Comparison of ENCODE assay signal across 9 cellular contexts in the genomic region with DNA sequence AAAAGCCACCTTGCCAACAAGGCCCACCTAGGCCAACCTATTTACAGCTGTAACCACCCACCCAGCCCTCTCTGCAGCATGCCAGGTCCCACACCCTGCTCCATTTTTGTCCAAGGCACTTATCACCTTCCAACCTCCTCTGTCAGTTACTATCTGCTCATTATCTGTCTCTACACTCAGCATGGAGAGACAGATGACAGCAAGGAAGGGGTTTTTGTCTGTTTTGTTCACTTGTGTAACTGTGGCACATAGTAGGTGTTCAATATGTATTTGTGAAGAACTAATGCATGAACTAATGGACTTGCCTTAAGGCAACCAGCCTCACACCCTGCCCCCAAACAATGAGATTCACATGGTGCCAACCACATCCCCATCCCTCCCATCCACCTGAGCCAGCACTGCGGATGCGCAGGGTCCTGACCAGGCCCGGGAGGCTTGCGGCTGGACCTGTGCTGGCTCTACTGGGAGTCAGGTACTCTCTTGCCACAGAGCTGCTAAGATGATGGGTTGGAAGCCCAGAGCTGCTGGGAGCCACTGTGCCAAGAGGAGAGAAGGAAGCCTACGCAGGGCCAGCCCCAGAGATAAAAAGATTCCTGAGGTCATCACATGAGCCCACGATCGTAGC. TPM values are rescaled to one million over a fixed set of nuclear protein-coding genes. Genes with fewer than 3 reads are reported as not detected.
DNase-seq lines count a peak whose midpoint lies in the region; ATAC-seq, FAIRE-seq and TF ChIP-seq lines count a peak whose summit lies in the region.
"Had no signal": no experiment of that assay in that cellular context is flagged by ENCODE, and none has a peak within 500 bp of the region (broad histone marks: within the 10 kb centered on the region; RNA-seq: fewer than 3 reads in every experiment).

No MANE protein-coding gene starts in this region.

- peak overlapping the region; percentile 80 to 93 (median 88) for H3K4me3 Mint-ChIP-seq in CD4-positive, alpha-beta memory T cell

- DNase-seq in CD4-positive, alpha-beta memory T cell: no peak
- DNase-seq in GM12878 (ENCODE audit: low read depth, low spot score) (no peak), NOMO-1 treated with dmso at 0.1 percent for 144 hours (lab: John Stamatoyannopoulos, UW; ENCODE audit: unreplicated experiment) (no peak), pons (ENCODE audit: low spot score) (no peak), NCI-H69 (lab: John Stamatoyannopoulos, UW) (no peak), dedifferentiated amniotic fluid mesenchymal stem cell (ENCODE audit: extremely low spot score) (no peak)
- DNase-seq: NCI-H2081 treated with DMSO at 0.1 percent for 48 hours had no signal

- RAD21 ChIA-PET in GM12878 (lab: Charles Lee; ENCODE audit: unreplicated experiment): interaction anchor here (1.1 to 4.6 kb wide), 6 partner anchors 16 to 77 kb away, joined by 3 to 20 read pairs (median 6); partner anchors contain the start of genes GSK3A, POU2F2 and ZNF526

- peaks cover 0 to 2% (median 0%) of the 10 kb centered on the region in 8 donors for H3K9me3 Mint-ChIP-seq in CD4-positive, alpha-beta memory T cell

- peaks cover 9% of the 10 kb centered on the region for H3K79me2 ChIP-seq in GM12878 (ENCODE audit: control insufficient read depth, insufficient read depth, low read length)

- peaks cover 38% of the 10 kb centered on the region for H3K36me3 ChIP-seq in CD4-positive, alpha-beta memory T cell (ENCODE audit: insufficient read depth, low read length)
- H3K36me3 ChIP-seq in GM12878 (ENCODE audit: control insufficient read depth in 2 of 2, insufficient read depth in 2 of 2, low read length in 1 of 2): peaks cover 12 to 33% of the 10 kb centered on the region in 2 experiments
- peaks cover 65% of the 10 kb centered on the region for H3K36me3 ChIP-seq in neutrophil

- H3K9me3 ChIP-seq in CD4-positive, alpha-beta memory T cell (ENCODE audit: control insufficient read depth in 1 of 2, low read length in 2 of 2): no peaks in the 10 kb centered on the region
- H3K9me3 ChIP-seq in GM12878 (replicated peaks; ENCODE audit: control insufficient read depth, insufficient read depth, low read length) (no peaks in the 10 kb centered on the region; the same call in 2 of the 3 replicates), neutrophil (no peaks in the 10 kb centered on the region)

- SMC1A ChIA-PET in GM12878 (lab: Charles Lee; ENCODE audit: uncharacterized antibody, unreplicated experiment): interaction anchor here (0.8 to 6.0 kb wide), 7 partner anchors 20 to 124 kb away, joined by 3 to 23 read pairs (median 5); partner anchors contain the start of genes GSK3A, ZNF526 and ZNF574

- intact Hi-C loops in CD4-positive, alpha-beta memory T cell (cut with micrococcal nuclease): no loop called here
- intact Hi-C loops in GM12878 (cut with micrococcal nuclease; ENCODE audit: unreplicated experiment): loop anchor here (2.0 kb wide), 1 partner anchor 17 kb away; the partner anchor contains the start of gene DEDD2

- peak overlapping the region; percentile 90 for H3K4me2 ChIP-seq in GM12878 (ENCODE audit: control insufficient read depth, insufficient read depth)

- peaks cover 67 to 99% (median 84%) of the 10 kb centered on the region in 4 donors for H3K4me1 Mint-ChIP-seq in CD4-positive, alpha-beta memory T cell

- no peaks in the 10 kb centered on the region for H4K20me1 ChIP-seq in GM12878 (ENCODE audit: control insufficient read depth, insufficient read depth)

- peak; percentile 0 for ATAC-seq in HG03175 (IDR thresholded peaks at IDR 0.05; ENCODE audit: unreplicated experiment)
- ATAC-seq in GM12878: no peak

- 96% methylated on average over 7 of the region's 7 CpGs for WGBS in GM12878 (ENCODE audit: insufficient coverage, insufficient replicate concordance, low lambda C conversion rate, missing lambda C conversion rate)

- TF ChIP-seq CTCF in GM12878 (IDR thresholded peaks at IDR 0.05 in 2 of 3, conservative IDR thresholded peaks at IDR 0.05 in 1 of 3; ENCODE audit: control insufficient read depth in 2 of 3, extremely low read depth in 1 of 3, insufficient read depth in 1 of 3, low read depth in 3 of 3, low read length in 3 of 3) (no peak), neutrophil (IDR thresholded peaks at IDR 0.05) (no peak)

- TF ChIP-seq POLR2A in GM12878 (IDR thresholded peaks at IDR 0.05; ENCODE audit: low read depth, low read length): no peak

- no TSS peak for BruUV-seq in GM12878 (replicated peaks; lab: Mats Ljungman, UMichigan)

- H3K4me3 ChIP-seq in CD4-positive, alpha-beta memory T cell (ENCODE audit: low read length in 2 of 2): peak overlapping the region; percentile 43 to 49
- H3K4me3 ChIP-seq in GM12878 (peak overlapping the region; percentile 41; the same call in 1 of the 2 replicates), neutrophil (ENCODE audit: low read depth in 1 of 2, low read length in 1 of 2) (peak overlapping the region; percentile 66 to 78)

- peak overlapping the region; percentile 86 for H3K27ac ChIP-seq in CD4-positive, alpha-beta memory T cell (ENCODE audit: low read depth, low read length)
- H3K27ac ChIP-seq in GM12878 (ENCODE audit: control insufficient read depth, insufficient read depth): peak overlapping the region; percentile 95
- peak overlapping the region; percentile 100 for H3K27ac ChIP-seq in neutrophil

- peaks cover 42 to 67% of the 10 kb centered on the region in 2 donors for H3K36me3 Mint-ChIP-seq in CD4-positive, alpha-beta memory T cell

- in situ Hi-C loops in GM12878 (cut with MboI): no loop called here

- no peaks in the 10 kb centered on the region for H3K27me3 Mint-ChIP-seq in CD4-positive, alpha-beta memory T cell

- no peak for TF ChIP-seq RAD21 in GM12878 (IDR thresholded peaks at IDR 0.05; ENCODE audit: insufficient read depth, low read depth, low read length)

- CTCF ChIA-PET in CD4-positive, alpha-beta memory T cell (lab: Charles Lee; ENCODE audit: partially characterized antibody): interaction anchor here (0.6 to 5.8 kb wide), 10 partner anchors 9 to 96 kb away, joined by 3 to 26 read pairs (median 7); partner anchors contain the start of gene GSK3A
- CTCF ChIA-PET in GM12878 (lab: Yijun Ruan, JAX): interaction anchor here (0.5 to 3.0 kb wide), 12 partner anchors 9 to 1855 kb away, joined by 3 to 11 read pairs (median 4); partner anchors contain the start of genes DEDD2, GSK3A, POU2F2 and ZNF526

- TF ChIP-seq EP300 in GM12878 (IDR thresholded peaks at IDR 0.05; ENCODE audit: borderline replicate concordance in 1 of 2, control insufficient read depth in 1 of 2, low read depth in 2 of 2, low read length in 2 of 2): no peak

- H2AFZ ChIP-seq in GM12878 (ENCODE audit: control insufficient read depth, low read depth, low read length): no peak overlapping the region; the same call in 1 of the 2 replicates

- no peak for FAIRE-seq in GM12878 (lab: Jason Lieb, UNC)

- H3K27ac Mint-ChIP-seq in CD4-positive, alpha-beta memory T cell: peak overlapping the region; percentile 86 to 96 (median 96)

- peaks cover 98% of the 10 kb centered on the region for H3K4me1 ChIP-seq in CD4-positive, alpha-beta memory T cell (ENCODE audit: insufficient read depth, low read length)
- H3K4me1 ChIP-seq in GM12878 (ENCODE audit: control insufficient read depth, insufficient read depth, low read length): peaks cover 59% of the 10 kb centered on the region
- peaks cover 91 to 96% of the 10 kb centered on the region in 2 experiments for H3K4me1 ChIP-seq in neutrophil (ENCODE audit: control insufficient read depth in 1 of 2, insufficient read depth in 1 of 2, low read depth in 1 of 2, low read length in 1 of 2)

- no peaks in the 10 kb centered on the region for H3K27me3 ChIP-seq in CD4-positive, alpha-beta memory T cell (ENCODE audit: insufficient read depth, low read length)
- H3K27me3 ChIP-seq in GM12878 (replicated peaks in 1 of 2; ENCODE audit: control insufficient read depth in 2 of 2, insufficient read depth in 2 of 2, low read length in 1 of 2): no peaks in the 10 kb centered on the region
- no peaks in the 10 kb centered on the region for H3K27me3 ChIP-seq in neutrophil

- POLR2A ChIA-PET in CD4-positive, alpha-beta memory T cell (lab: Charles Lee; ENCODE audit: partially characterized antibody): interaction anchor here (0.9 to 7.6 kb wide), 19 partner anchors 8 to 313 kb away, joined by 3 to 149 read pairs (median 7); partner anchors contain the start of genes CIC, DEDD2, GSK3A and POU2F2
- POLR2A ChIA-PET in GM12878 (lab: Charles Lee): interaction anchor here (1.0 to 3.4 kb wide), 7 partner anchors 10 to 81 kb away, joined by 3 to 22 read pairs (median 5); partner anchors contain the start of genes DEDD2 and GSK3A

- peak overlapping the region; percentile 73; the same call in 1 of the 2 replicates for H3K9ac ChIP-seq in GM12878 (ENCODE audit: control insufficient read depth, insufficient read depth, low read length)

RNA-seq across cellular contexts. Expression of gene DEDD2, which starts 17.2 kb away (rescaled TPM):
- 10 to 100 TPM; 68.4 to 71.5 TPM for total RNA-seq in CD4-positive, alpha-beta memory T cell
- polyA plus RNA-seq in CD4-positive, alpha-beta memory T cell: 100 to 1,000 TPM; 141 to 162 TPM
- 18.7 and 18.8 TPM in 2 replicates for total RNA-seq in GM12878 (2013; cell fraction: nucleolus; rRNA removed)
- 17.6 and 22.1 TPM in 2 replicates for total RNA-seq in GM12878 (2014; rRNA removed)
- total RNA-seq in GM12878 (2014; rRNA removed; fragmentation: Illumina TruSeq; extraction: Trizol): 9.5 and 9.6 TPM in 2 replicates
- 15.3 and 18.2 TPM in 2 replicates for total RNA-seq in GM12878 (2021)
- polyA plus RNA-seq in GM12878 (2011; ENCODE audit: low read depth): 10.7 TPM
- polyA plus RNA-seq in GM12878 (2011; rRNA removed): 10.1 and 20.0 TPM in 2 replicates
- polyA plus RNA-seq in GM12878 (2011; cell fraction: cytosol; rRNA removed): 31.5 and 40.2 TPM in 2 replicates
- 23.7 and 26.9 TPM in 2 replicates for polyA plus RNA-seq in GM12878 (2011; cell fraction: nucleus; rRNA removed)
- 21.1 and 21.2 TPM in 2 replicates for polyA plus RNA-seq in GM12878 (2012)
- 5.1 and 12.5 TPM in 2 replicates for polyA plus RNA-seq in GM12878 (2014; fragmentation: Illumina TruSeq; extraction: Trizol)
- 1 to 10 TPM; 2.5 to 3.1 TPM for polyA plus RNA-seq in GM12878 (2014; fragmentation: Nextera tagmentation; extraction: Ambion mirVana)
- 24.0 and 28.6 TPM in 2 replicates for polyA plus RNA-seq in GM12878 (2014; rRNA removed)
- polyA plus RNA-seq in GM12878 (2016; fragmentation: Nextera tagmentation; extraction: Ambion mirVana): 10 to 100 TPM; 22.0 to 24.7 TPM
- polyA minus RNA-seq in GM12878 (2011; rRNA and poly(A)+ RNA removed): 13.1 and 26.9 TPM in 2 replicates
- polyA minus RNA-seq in GM12878 (2011; cell fraction: cytosol; rRNA and poly(A)+ RNA removed): 6.9 and 8.0 TPM in 2 replicates
- 8.7 and 9.5 TPM in 2 replicates for polyA minus RNA-seq in GM12878 (2011; cell fraction: nucleus; rRNA and poly(A)+ RNA removed)

RNA-seq across cellular contexts. Expression of gene ZNF526, which starts 19.9 kb away (rescaled TPM):
- 10 to 100 TPM; 26.7 to 28.8 TPM for total RNA-seq in CD4-positive, alpha-beta memory T cell
- 10 to 100 TPM in 1 of 2 donors, 1 to 10 TPM in 1; 2.3 to 10.2 TPM for polyA plus RNA-seq in CD4-positive, alpha-beta memory T cell
- 33.6 and 41.2 TPM in 2 replicates for total RNA-seq in GM12878 (2013; cell fraction: nucleolus; rRNA removed)
- total RNA-seq in GM12878 (2014; rRNA removed) (8.3 and 9.6 TPM in 2 replicates), GM12878 (2014; rRNA removed; fragmentation: Illumina TruSeq; extraction: Trizol) (5.3 and 5.4 TPM in 2 replicates), GM12878 (2021) (14.7 and 18.3 TPM in 2 replicates)
- polyA plus RNA-seq in GM12878 (2011; ENCODE audit: low read depth): 4.1 TPM
- polyA plus RNA-seq in GM12878 (2011; rRNA removed) (2.1 and 4.2 TPM in 2 replicates), GM12878 (2014; fragmentation: Illumina TruSeq; extraction: Trizol) (2.4 and 4.2 TPM in 2 replicates), GM12878 (2014; fragmentation: Nextera tagmentation; extraction: Ambion mirVana) (1 to 10 TPM; 1.8 to 2.0 TPM), GM12878 (2014; rRNA removed) (5.6 and 7.2 TPM in 2 replicates), GM12878 (2016; fragmentation: Nextera tagmentation; extraction: Ambion mirVana) (10 to 100 TPM; 12.8 to 13.3 TPM)
- polyA plus RNA-seq in GM12878 (2011; cell fraction: cytosol; rRNA removed): 4.2 and 4.4 TPM in 2 replicates
- polyA plus RNA-seq in GM12878 (2011; cell fraction: nucleus; rRNA removed): 6.0 and 7.3 TPM in 2 replicates
- polyA plus RNA-seq in GM12878 (2012): 7.0 and 7.6 TPM in 2 replicates
- polyA minus RNA-seq in GM12878 (2011; rRNA and poly(A)+ RNA removed): 10.8 and 14.2 TPM in 2 replicates
- polyA minus RNA-seq in GM12878 (2011; cell fraction: cytosol; rRNA and poly(A)+ RNA removed): 4.4 and 5.5 TPM in 2 replicates
- polyA minus RNA-seq in GM12878 (2011; cell fraction: nucleus; rRNA and poly(A)+ RNA removed): 5.4 and 10.8 TPM in 2 replicates

RNA-seq across cellular contexts. Expression of gene GSK3A, which starts 42.2 kb away (rescaled TPM):
- 10 to 100 TPM; 36.4 to 38.9 TPM for total RNA-seq in CD4-positive, alpha-beta memory T cell
- 10 to 100 TPM; 10.0 to 23.6 TPM for polyA plus RNA-seq in CD4-positive, alpha-beta memory T cell
- 7.7 and 11.1 TPM in 2 replicates for total RNA-seq in GM12878 (2013; cell fraction: nucleolus; rRNA removed)
- total RNA-seq in GM12878 (2014; rRNA removed) (11.5 and 15.0 TPM in 2 replicates), GM12878 (2014; rRNA removed; fragmentation: Illumina TruSeq; extraction: Trizol) (15.3 and 15.8 TPM in 2 replicates), GM12878 (2021) (35.6 and 38.6 TPM in 2 replicates)
- polyA plus RNA-seq in GM12878 (2011; ENCODE audit: low read depth): 12.6 TPM
- polyA plus RNA-seq in GM12878 (2011; rRNA removed) (17.5 and 41.3 TPM in 2 replicates), GM12878 (2014; fragmentation: Illumina TruSeq; extraction: Trizol) (35.2 and 47.9 TPM in 2 replicates), GM12878 (2014; fragmentation: Nextera tagmentation; extraction: Ambion mirVana) (1 to 10 TPM in 1 of 2 experiments, under 1 TPM in 1; 1.00 to 1.2 TPM), GM12878 (2014; rRNA removed) (40.9 and 48.8 TPM in 2 replicates), GM12878 (2016; fragmentation: Nextera tagmentation; extraction: Ambion mirVana) (10 to 100 TPM in 1 of 2 experiments, 1 to 10 TPM in 1; 3.8 to 11.4 TPM)
- polyA plus RNA-seq in GM12878 (2011; cell fraction: cytosol; rRNA removed): 44.7 and 48.5 TPM in 2 replicates
- 32.0 and 39.9 TPM in 2 replicates for polyA plus RNA-seq in GM12878 (2011; cell fraction: nucleus; rRNA removed)
- polyA plus RNA-seq in GM12878 (2012): 24.5 and 27.4 TPM in 2 replicates
- 18.6 and 31.7 TPM in 2 replicates for polyA minus RNA-seq in GM12878 (2011; rRNA and poly(A)+ RNA removed)
- polyA minus RNA-seq in GM12878 (2011; cell fraction: cytosol; rRNA and poly(A)+ RNA removed): 14.7 and 17.7 TPM in 2 replicates
- 4.2 and 6.6 TPM in 2 replicates for polyA minus RNA-seq in GM12878 (2011; cell fraction: nucleus; rRNA and poly(A)+ RNA removed)

RNA-seq across cellular contexts. Expression of gene ERF, which starts 54.7 kb away (rescaled TPM):
- total RNA-seq in CD4-positive, alpha-beta memory T cell: 10 to 100 TPM; 38.5 to 39.9 TPM
- polyA plus RNA-seq in CD4-positive, alpha-beta memory T cell: 1 to 10 TPM; 2.7 to 3.7 TPM
- 29.9 and 31.1 TPM in 2 replicates for total RNA-seq in GM12878 (2013; cell fraction: nucleolus; rRNA removed)
- 15.9 and 22.2 TPM in 2 replicates for total RNA-seq in GM12878 (2014; rRNA removed)
- 12.1 and 12.8 TPM in 2 replicates for total RNA-seq in GM12878 (2014; rRNA removed; fragmentation: Illumina TruSeq; extraction: Trizol)
- total RNA-seq in GM12878 (2021): 51.8 and 56.3 TPM in 2 replicates
- polyA plus RNA-seq in GM12878 (2011; ENCODE audit: low read depth): 3.6 TPM
- 15.1 and 34.5 TPM in 2 replicates for polyA plus RNA-seq in GM12878 (2011; rRNA removed)
- 23.3 and 39.9 TPM in 2 replicates for polyA plus RNA-seq in GM12878 (2011; cell fraction: cytosol; rRNA removed)
- 164 and 188 TPM in 2 replicates for polyA plus RNA-seq in GM12878 (2011; cell fraction: nucleus; rRNA removed)
- polyA plus RNA-seq in GM12878 (2012): 21.7 and 22.0 TPM in 2 replicates
- polyA plus RNA-seq in GM12878 (2014; fragmentation: Illumina TruSeq; extraction: Trizol): 4.9 and 17.8 TPM in 2 replicates
- polyA plus RNA-seq in GM12878 (2014; fragmentation: Nextera tagmentation; extraction: Ambion mirVana): under 1 TPM; 0.02 to 0.04 TPM
- 33.0 and 40.2 TPM in 2 replicates for polyA plus RNA-seq in GM12878 (2014; rRNA removed)
- 1 to 10 TPM; 8.3 to 8.9 TPM for polyA plus RNA-seq in GM12878 (2016; fragmentation: Nextera tagmentation; extraction: Ambion mirVana)
- 27.0 and 49.3 TPM in 2 replicates for polyA minus RNA-seq in GM12878 (2011; rRNA and poly(A)+ RNA removed)
- 19.8 and 25.4 TPM in 2 replicates for polyA minus RNA-seq in GM12878 (2011; cell fraction: cytosol; rRNA and poly(A)+ RNA removed)
- 34.6 and 45.5 TPM in 2 replicates for polyA minus RNA-seq in GM12878 (2011; cell fraction: nucleus; rRNA and poly(A)+ RNA removed)
